1 cellular context compared by ENCODE assay signal in genomic region chr9:96429710-96430109, GRCh38.
TF ChIP-seq lines count a peak whose summit lies in the region.

No MANE protein-coding gene starts in this region.

TF ChIP-seq in HepG2, 621 proteins besides CTCF, POLR2A, EP300 and RAD21 (continued from another document):
- TF ChIP-seq, protein P1, sequence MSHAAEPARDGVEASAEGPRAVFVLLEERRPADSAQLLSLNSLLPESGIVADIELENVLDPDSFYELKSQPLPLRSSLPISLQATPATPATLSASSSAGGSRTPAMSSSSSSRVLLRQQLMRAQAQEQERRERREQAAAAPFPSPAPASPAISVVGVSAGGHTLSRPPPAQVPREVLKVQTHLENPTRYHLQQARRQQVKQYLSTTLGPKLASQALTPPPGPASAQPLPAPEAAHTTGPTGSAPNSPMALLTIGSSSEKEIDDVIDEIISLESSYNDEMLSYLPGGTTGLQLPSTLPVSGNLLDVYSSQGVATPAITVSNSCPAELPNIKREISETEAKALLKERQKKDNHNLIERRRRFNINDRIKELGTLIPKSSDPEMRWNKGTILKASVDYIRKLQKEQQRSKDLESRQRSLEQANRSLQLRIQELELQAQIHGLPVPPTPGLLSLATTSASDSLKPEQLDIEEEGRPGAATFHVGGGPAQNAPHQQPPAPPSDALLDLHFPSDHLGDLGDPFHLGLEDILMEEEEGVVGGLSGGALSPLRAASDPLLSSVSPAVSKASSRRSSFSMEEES (CRISPR knock-in tag; IDR thresholded peaks at IDR 0.05): no peak
- no peak for TF ChIP-seq ATF3 (CRISPR knock-in tag; IDR thresholded peaks at IDR 0.05)
- no peak for TF ChIP-seq ZNF446 (CRISPR knock-in tag; IDR thresholded peaks at IDR 0.05)
- no peak for TF ChIP-seq RBM22 (optimal IDR thresholded peaks at IDR 0.05; ENCODE audit: low read length)
- TF ChIP-seq GABPB1 (CRISPR knock-in tag; IDR thresholded peaks at IDR 0.05): no peak
- TF ChIP-seq KDM2A (CRISPR knock-in tag; IDR thresholded peaks at IDR 0.05; ENCODE audit: borderline replicate concordance, low read depth): no peak
- TF ChIP-seq NFKB2 (CRISPR knock-in tag; IDR thresholded peaks at IDR 0.05; ENCODE audit: borderline replicate concordance): no peak
- no peak for TF ChIP-seq ZC3H13 (CRISPR knock-in tag; IDR thresholded peaks at IDR 0.05)
- TF ChIP-seq SALL1 (CRISPR knock-in tag; IDR thresholded peaks at IDR 0.05): peak; percentile 47; the same call in 1 of the 2 replicates
- no peak for TF ChIP-seq MED1 (CRISPR knock-in tag; IDR thresholded peaks at IDR 0.05)
- TF ChIP-seq THYN1 (CRISPR knock-in tag; IDR thresholded peaks at IDR 0.05; ENCODE audit: borderline replicate concordance, low read depth): no peak
- TF ChIP-seq HNRNPUL1 (IDR thresholded peaks at IDR 0.05; ENCODE audit: low read depth, low read length): no peak
- TF ChIP-seq SMAD3 (CRISPR knock-in tag; IDR thresholded peaks at IDR 0.05): no peak
- TF ChIP-seq ZNF253 (CRISPR knock-in tag; IDR thresholded peaks at IDR 0.05; ENCODE audit: borderline replicate concordance): no peak
- no peak for TF ChIP-seq MTA3 (CRISPR knock-in tag; IDR thresholded peaks at IDR 0.05)
- 0 out of 2 replicates have a peak, but pooled peaks have one; percentile 26 for TF ChIP-seq THAP11 (CRISPR knock-in tag; IDR thresholded peaks at IDR 0.05)
